Comparison of ENCODE assay signal across 16 cellular contexts in the genomic region with DNA sequence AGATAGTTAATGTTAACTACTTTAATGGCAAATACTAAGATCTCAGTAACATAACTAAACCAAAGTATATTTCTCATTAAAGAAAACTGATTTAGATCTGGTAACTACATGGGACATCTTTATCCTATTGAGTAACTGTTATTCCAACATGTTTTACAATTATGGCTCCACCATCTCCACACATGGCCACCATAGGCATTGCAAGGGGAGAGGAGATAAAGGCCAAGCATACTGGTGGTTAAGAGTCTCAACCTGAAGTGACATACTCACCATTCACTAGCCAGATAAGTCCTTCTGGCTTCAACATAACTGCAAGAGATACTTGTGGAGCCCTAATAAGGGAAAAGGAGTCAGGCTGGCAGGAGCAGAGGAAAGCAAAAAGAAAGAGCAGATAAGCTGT.
A peak's percentile ranks its signal among the peaks of the same experiment; 100 is the strongest.
DNase-seq lines count a peak whose midpoint lies in the region; ATAC-seq and TF ChIP-seq lines count a peak whose summit lies in the region.
"Had no signal": no experiment of that assay in that cellular context is flagged by ENCODE, and none has a peak within 500 bp of the region (broad histone marks: within the 10 kb centered on the region; RNA-seq: fewer than 3 reads in every experiment).

No MANE protein-coding gene starts in this region.

- no peaks in the 10 kb centered on the region for H3K36me3 Mint-ChIP-seq in type B pancreatic cell
- H3K36me3 Mint-ChIP-seq: IgD-negative memory B cell had no signal

- no peaks in the 10 kb centered on the region for H3K27me3 Mint-ChIP-seq in type B pancreatic cell
- H3K27me3 Mint-ChIP-seq: IgD-negative memory B cell had no signal

- no peak overlapping the region for H3K4me3 ChIP-seq in epithelial cell of esophagus (ENCODE audit: low read length)
- H3K4me3 ChIP-seq in lower leg skin (ENCODE audit: low read depth, poor library complexity, severe bottlenecking), result no peak overlapping the region
- H3K4me3 ChIP-seq: dorsolateral prefrontal cortex had no signal

- DNase-seq in NCI-H82 (lab: John Stamatoyannopoulos, UW) (peak; percentile 46), NCI-H82 treated with DMSO at 0.1 percent for 48 hours (lab: John Stamatoyannopoulos, UW; ENCODE audit: unreplicated experiment) (no peak), OCI-M1 (lab: John Stamatoyannopoulos, UW) (peak; percentile 37), epithelial cell of esophagus (ENCODE audit: low read depth) (peak; percentile 23), type B pancreatic cell (ENCODE audit: extremely low spot score, unreplicated experiment) (no peak), dermis blood vessel endothelial cell (no peak), lower leg skin (ENCODE audit: low spot score in 2 of 2) (no peak)
- DNase-seq: activated CD4-positive, alpha-beta T cell treated with anti-CD3 and anti-CD28 coated beads, Interleukin-2, amount 50 U/mL, for 4 hours; amniotic stem cell; dorsolateral prefrontal cortex; NCI-H446 treated with DMSO at 0.1 percent for 48 hours; stimulated activated CD4-positive, alpha-beta T cell treated with anti-CD3 and anti-CD28 coated beads, Interleukin-15, amount 100 ng/mL, for 24 hours; substantia nigra had no signal

- TF ChIP-seq CTCF in epithelial cell of esophagus (IDR thresholded peaks at IDR 0.05; ENCODE audit: insufficient read depth, low read depth, low read length, missing control alignments) (peak; percentile 44), type B pancreatic cell (conservative IDR thresholded peaks at IDR 0.05) (peak; percentile 34), lower leg skin (IDR thresholded peaks at IDR 0.05) (no peak)

- H3K4me3 Mint-ChIP-seq in type B pancreatic cell, result no peak overlapping the region
- H3K4me3 Mint-ChIP-seq: IgD-negative memory B cell had no signal

- intact Hi-C loops in lower leg skin (cut with DNase I; ENCODE audit: low total_unique reads), result no loop called here

- no peak overlapping the region for H3K27ac Mint-ChIP-seq in type B pancreatic cell
- H3K27ac Mint-ChIP-seq: IgD-negative memory B cell had no signal

- no peaks in the 10 kb centered on the region for H3K4me1 Mint-ChIP-seq in type B pancreatic cell (ENCODE audit: unreplicated experiment)
- H3K4me1 Mint-ChIP-seq: IgD-negative memory B cell had no signal

- ATAC-seq in esophagus mucosa, result no peak
- ATAC-seq: Right ventricle myocardium inferior had no signal

- no peak for TF ChIP-seq POLR2A in lower leg skin (IDR thresholded peaks at IDR 0.05)

- H3K9me3 Mint-ChIP-seq in type B pancreatic cell, result no peaks in the 10 kb centered on the region

Comparison
In these comparisons a context has a peak if more than half of its experiments do, and no peak if none do; other contexts are left out.
1. DNase-seq: peak in NCI-H82 (single experiment), OCI-M1 (single experiment) and epithelial cell of esophagus (single experiment); none in NCI-H82 treated with DMSO at 0.1 percent for 48 hours (single experiment), type B pancreatic cell (single experiment), dermis blood vessel endothelial cell (single experiment) and lower leg skin (0 of 2).
2. CTCF ChIP-seq: peak in epithelial cell of esophagus (single experiment) and type B pancreatic cell (single experiment); none in lower leg skin (0 of 3).